ENCODE assay signal across 21 cellular contexts in the genomic region with DNA sequence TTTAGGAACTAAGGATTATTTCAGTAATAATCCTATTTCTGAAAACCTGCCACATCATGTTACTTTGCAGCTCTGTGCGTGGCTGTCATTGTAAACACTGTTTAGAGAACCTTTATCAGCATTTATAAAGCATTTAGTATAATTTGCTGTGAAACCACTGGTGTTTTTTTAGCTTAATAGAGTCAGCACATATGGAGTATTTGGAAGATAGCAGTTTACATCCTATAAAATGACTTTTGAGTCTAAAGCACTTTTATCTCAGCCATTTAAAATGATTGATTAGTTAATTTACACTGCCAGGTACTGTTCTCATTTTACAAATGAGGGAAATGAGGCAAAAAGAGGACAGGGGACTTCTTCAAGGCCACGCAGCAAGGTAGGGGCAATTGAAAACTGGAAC.
DNase-seq lines count a peak whose midpoint lies in the region; ATAC-seq and TF ChIP-seq lines count a peak whose summit lies in the region.
"Had no signal": no experiment of that assay in that cellular context is flagged by ENCODE, and none has a peak within 500 bp of the region (broad histone marks: within the 10 kb centered on the region; RNA-seq: fewer than 3 reads in every experiment).

No MANE protein-coding gene starts in this region.

- TF ChIP-seq EP300 in gastroesophageal sphincter (IDR thresholded peaks at IDR 0.05), result no peak

- WGBS in gastroesophageal sphincter (ENCODE audit: low coverage in 1 of 2), 2 donors, result 43 to 60% methylated on average over 1 to 2 of the region's 2 CpGs

- DNase-seq in NCI-H146 (lab: John Stamatoyannopoulos, UW) (peak; percentile 36), NCI-H146 treated with DMSO at 0.1 percent for 48 hours (lab: John Stamatoyannopoulos, UW; ENCODE audit: unreplicated experiment) (no peak), NCI-H69 (lab: John Stamatoyannopoulos, UW) (peak; percentile 43), Peyer's patch (no peak)
- DNase-seq: Caco-2; CD4-positive, CD25-positive, alpha-beta regulatory T cell; CD8-positive, alpha-beta T cell; DMS 273 treated with DMSO at 0.1 percent for 48 hours; DMS79; EL; GDM1; H9; HFFc6 had no signal

- ATAC-seq in gastroesophageal sphincter, result no peak
- ATAC-seq: CD8-positive, alpha-beta T cell; GM12878; GM23338; HCT116 had no signal

- H3K4me1 ChIP-seq in OCI-LY3 (ENCODE audit: low read length) (peaks cover 33% of the 10 kb centered on the region), gastroesophageal sphincter (no peaks in the 10 kb centered on the region), Peyer's patch (no peaks in the 10 kb centered on the region)
- H3K4me1 ChIP-seq: BLaER1, Caco-2 had no signal

- no peak for TF ChIP-seq CTCF in OCI-LY3 (IDR thresholded peaks at IDR 0.05; ENCODE audit: low read depth, low read length)
- no peak for TF ChIP-seq CTCF in gastroesophageal sphincter (IDR thresholded peaks at IDR 0.05)
- no peak for TF ChIP-seq CTCF in Peyer's patch (IDR thresholded peaks at IDR 0.05)

- no peaks in the 10 kb centered on the region for H3K79me2 ChIP-seq in OCI-LY3 (ENCODE audit: low read length)

- H3K36me3 ChIP-seq in OCI-LY3 (replicated peaks; ENCODE audit: low read depth, low read length) (no peaks in the 10 kb centered on the region), gastroesophageal sphincter (no peaks in the 10 kb centered on the region), Peyer's patch (no peaks in the 10 kb centered on the region)
- H3K36me3 ChIP-seq: BLaER1 had no signal

- H2AFZ ChIP-seq in OCI-LY3 (ENCODE audit: low read depth, low read length), result no peak overlapping the region
- H2AFZ ChIP-seq: GM23338 had no signal

- H4K20me1 ChIP-seq in OCI-LY3 (ENCODE audit: insufficient read depth, low read length), result no peaks in the 10 kb centered on the region
- H4K20me1 ChIP-seq: BLaER1 had no signal

- H3K4me3 ChIP-seq in OCI-LY3 (ENCODE audit: low read length) (peak overlapping the region; percentile 46), gastroesophageal sphincter (no peak overlapping the region), Peyer's patch (no peak overlapping the region)
- H3K4me3 ChIP-seq: BLaER1, GM12878, GM23338 had no signal

- no peaks in the 10 kb centered on the region for H3K27me3 ChIP-seq in OCI-LY3 (ENCODE audit: low read depth, low read length)
- no peaks in the 10 kb centered on the region for H3K27me3 ChIP-seq in gastroesophageal sphincter
- H3K27me3 ChIP-seq in Peyer's patch, result no peaks in the 10 kb centered on the region

- TF ChIP-seq POLR2A in gastroesophageal sphincter (IDR thresholded peaks at IDR 0.05) (no peak), Peyer's patch (IDR thresholded peaks at IDR 0.05) (no peak)

- H3K9me3 ChIP-seq in OCI-LY3 (ENCODE audit: insufficient read depth, low read length), result no peaks in the 10 kb centered on the region
- H3K9me3 ChIP-seq in gastroesophageal sphincter, result no peaks in the 10 kb centered on the region
- H3K9me3 ChIP-seq in Peyer's patch, result no peaks in the 10 kb centered on the region
- H3K9me3 ChIP-seq: BLaER1, Caco-2 had no signal

- peak overlapping the region; percentile 68 for H3K4me2 ChIP-seq in OCI-LY3 (ENCODE audit: low read length)
- H3K4me2 ChIP-seq: BLaER1, GM23338 had no signal

- peak overlapping the region; percentile 43 for H3K9ac ChIP-seq in OCI-LY3 (ENCODE audit: low read length)
- H3K9ac ChIP-seq: BLaER1 had no signal

- H3K27ac ChIP-seq in OCI-LY3 (ENCODE audit: low read length), result peak overlapping the region; percentile 82
- no peak overlapping the region for H3K27ac ChIP-seq in gastroesophageal sphincter
- no peak overlapping the region for H3K27ac ChIP-seq in Peyer's patch
- H3K27ac ChIP-seq: 22Rv1, BLaER1, C4-2B had no signal

Comparison
In these comparisons a context has a peak if more than half of its experiments do, and no peak if none do; other contexts are left out.
1. DNase-seq: peak in NCI-H146 (single experiment) and NCI-H69 (single experiment); none in NCI-H146 treated with DMSO at 0.1 percent for 48 hours (single experiment) and Peyer's patch (0 of 3).